In the genomic region with DNA sequence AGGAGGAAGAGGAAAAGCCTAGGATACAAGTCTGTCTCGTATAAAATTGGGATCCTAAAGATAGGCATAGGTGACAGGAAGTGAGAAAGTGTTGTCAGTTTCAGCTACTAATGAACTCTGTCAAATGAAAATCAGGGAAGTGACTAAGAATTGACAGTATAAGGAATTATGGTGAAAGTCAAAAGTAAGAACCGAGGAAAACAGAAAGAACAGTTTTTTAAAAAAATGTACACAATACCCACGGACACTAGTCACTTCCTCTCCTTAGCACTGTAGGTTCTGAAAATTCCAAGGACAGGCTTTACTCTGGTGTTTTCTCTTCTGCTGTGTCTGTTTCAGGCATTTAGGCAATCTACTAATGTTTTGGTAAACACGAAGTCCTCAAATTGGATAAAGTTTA, we compare ENCODE assay signal across 14 cellular contexts. TPM values are rescaled to one million over a fixed set of nuclear protein-coding genes. Genes with fewer than 3 reads are reported as not detected.
DNase-seq lines count a peak whose midpoint lies in the region; ATAC-seq, FAIRE-seq and TF ChIP-seq lines count a peak whose summit lies in the region.
"Had no signal": no experiment of that assay in that cellular context is flagged by ENCODE, and none has a peak within 500 bp of the region (broad histone marks: within the 10 kb centered on the region; RNA-seq: fewer than 3 reads in every experiment).

No MANE protein-coding gene starts in this region.

- WGBS in spleen, 5 donors, result 31 to 47% (median 34%) methylated on average over 4 of the region's 4 CpGs
- WGBS in esophagus squamous epithelium, 2 donors, result 60 to 66% methylated on average over 4 of the region's 4 CpGs

- intact Hi-C loops in endothelial cell of umbilical vein (cut with micrococcal nuclease), result loop anchor here (2.0 kb wide), 2 partner anchors 41 to 611 kb away; no protein-coding TSS in a partner anchor
- intact Hi-C loops in spleen (cut with DNase I; ENCODE audit: low total_unique reads), result no loop called here
- intact Hi-C loops in esophagus squamous epithelium (cut with DNase I), result loop anchor here (10.0 kb wide), 2 partner anchors 111 to 241 kb away; no protein-coding TSS in a partner anchor

- H3K4me1 ChIP-seq in RWPE2 (ENCODE audit: insufficient read depth, poor library complexity, severe bottlenecking) (peaks cover 21% of the 10 kb centered on the region), endothelial cell of umbilical vein (ENCODE audit: control insufficient read depth, extremely low read depth, insufficient read depth, low read length) (peaks cover 20% of the 10 kb centered on the region), spleen (peaks cover 0 to 11% (median 7%) of the 10 kb centered on the region in 6 donors), esophagus squamous epithelium (no peaks in the 10 kb centered on the region)
- H3K4me1 ChIP-seq: parathyroid adenoma, tibial artery had no signal

- H3K4me2 ChIP-seq in endothelial cell of umbilical vein (ENCODE audit: insufficient read depth, low read length), result peak overlapping the region; percentile 90

- H3K9me1 ChIP-seq in endothelial cell of umbilical vein (replicated peaks; ENCODE audit: control insufficient read depth, extremely low read depth, insufficient read depth, low read length), result no peaks in the 10 kb centered on the region

- TF ChIP-seq POLR2A in endothelial cell of umbilical vein (IDR thresholded peaks at IDR 0.05; ENCODE audit: low read depth, low read length) (no peak), spleen (IDR thresholded peaks at IDR 0.05) (no peak), esophagus squamous epithelium (IDR thresholded peaks at IDR 0.05) (no peak)

- peak overlapping the region; percentile 21 for H2AFZ ChIP-seq in endothelial cell of umbilical vein (ENCODE audit: low read depth, low read length)
- H2AFZ ChIP-seq: parathyroid adenoma had no signal

- H4K20me1 ChIP-seq in endothelial cell of umbilical vein (replicated peaks; ENCODE audit: control insufficient read depth, extremely low read depth, insufficient read depth, low read length), result no peaks in the 10 kb centered on the region

- peak overlapping the region; percentile 68 for H3K27ac Mint-ChIP-seq in activated T-cell treated with anti-CD3 and anti-CD28 coated beads, Interleukin-2, amount 50 U/mL, for 24 hours

- H3K9ac ChIP-seq in endothelial cell of umbilical vein (replicated peaks; ENCODE audit: extremely low read depth, insufficient read depth, low read length), result peak overlapping the region; percentile 65
- H3K9ac ChIP-seq: parathyroid adenoma had no signal

- H3K27ac ChIP-seq in RWPE2 (ENCODE audit: poor library complexity, severe bottlenecking), result peak overlapping the region; percentile 56
- peak overlapping the region; percentile 76 for H3K27ac ChIP-seq in endothelial cell of umbilical vein (ENCODE audit: insufficient read depth, low read depth, low read length)
- H3K27ac ChIP-seq in spleen, result peak overlapping the region in 5 of 8 donors; percentile 1 to 46 (median 29)
- peak overlapping the region in 1 of 4 donors; percentile 35 for H3K27ac ChIP-seq in esophagus squamous epithelium
- H3K27ac ChIP-seq: parathyroid adenoma, tibial artery had no signal

- ATAC-seq in activated T-cell treated with anti-CD3 and anti-CD28 coated beads, Interleukin-2, amount 50 U/mL, for 4 hours, result no peak
- peak; percentile 58 for ATAC-seq in RWPE2 (ENCODE audit: low read depth)
- ATAC-seq: left cardiac atrium had no signal

- no peak overlapping the region for H3K4me3 ChIP-seq in RWPE2 (ENCODE audit: severe bottlenecking)
- peak overlapping the region in 2 of 3 experiments; percentile 18 to 43 for H3K4me3 ChIP-seq in endothelial cell of umbilical vein (replicated peaks in 1 of 3; ENCODE audit: insufficient read depth in 1 of 3, low read depth in 1 of 3, low read length in 3 of 3)
- no peak overlapping the region for H3K4me3 ChIP-seq in spleen
- H3K4me3 ChIP-seq in esophagus squamous epithelium, result no peak overlapping the region
- H3K4me3 ChIP-seq: tibial artery had no signal

- H3K36me3 Mint-ChIP-seq in activated T-cell treated with anti-CD3 and anti-CD28 coated beads, Interleukin-2, amount 50 U/mL, for 24 hours (ENCODE audit: low read depth), result peaks cover 71% of the 10 kb centered on the region
- H3K36me3 Mint-ChIP-seq in activated T-cell treated with anti-CD3 and anti-CD28 coated beads, Interleukin-2, amount 50 U/mL, for 4 hours (ENCODE audit: insufficient read depth), result peaks cover 32% of the 10 kb centered on the region

- H3K4me1 Mint-ChIP-seq in activated T-cell treated with anti-CD3 and anti-CD28 coated beads, Interleukin-2, amount 50 U/mL, for 24 hours (ENCODE audit: low read depth), result peaks cover 9% of the 10 kb centered on the region
- H3K4me1 Mint-ChIP-seq in activated T-cell treated with anti-CD3 and anti-CD28 coated beads, Interleukin-2, amount 50 U/mL, for 4 hours (ENCODE audit: low read depth), result no peaks in the 10 kb centered on the region

- peak; percentile 65 for FAIRE-seq in endothelial cell of umbilical vein (lab: Jason Lieb, UNC)

- H3K79me2 ChIP-seq in endothelial cell of umbilical vein (ENCODE audit: control insufficient read depth, insufficient read depth, low read length), result peaks cover 5% of the 10 kb centered on the region
- H3K79me2 ChIP-seq: parathyroid adenoma had no signal

- CTCF ChIA-PET in endothelial cell of umbilical vein (lab: Charles Lee), result interaction anchor here (0.6 to 1.8 kb wide), 14 partner anchors 10 to 778 kb away, joined by 3 to 12 read pairs (median 4); no protein-coding TSS in a partner anchor

- no peaks in the 10 kb centered on the region for H3K9me3 ChIP-seq in RWPE2 (ENCODE audit: severe bottlenecking)
- no peaks in the 10 kb centered on the region for H3K9me3 ChIP-seq in endothelial cell of umbilical vein (replicated peaks; ENCODE audit: control insufficient read depth, insufficient read depth, low read length)
- H3K9me3 ChIP-seq in spleen, result no peaks in the 10 kb centered on the region
- no peaks in the 10 kb centered on the region for H3K9me3 ChIP-seq in esophagus squamous epithelium
- H3K9me3 ChIP-seq: tibial artery had no signal

- H3K36me3 ChIP-seq in RWPE2 (ENCODE audit: low read depth) (peaks cover 65% of the 10 kb centered on the region), endothelial cell of umbilical vein (ENCODE audit: control insufficient read depth in 2 of 2, extremely low read depth in 1 of 2, insufficient read depth in 2 of 2, low read length in 2 of 2) (peaks cover 0 to 3% of the 10 kb centered on the region in 2 experiments), spleen (peaks cover 0 to 71% (median 11%) of the 10 kb centered on the region in 6 donors), esophagus squamous epithelium (peaks cover 0 to 34% (median 0%) of the 10 kb centered on the region in 3 donors)

- dilution Hi-C loops in endothelial cell of umbilical vein (cut with MboI; ENCODE audit: extremely low pct_ligation_motif_present, low sequenced_read_pairs), result no loop called here

- no peak for DNase-seq in activated T-cell treated with anti-CD3 and anti-CD28 coated beads, Interleukin-2, amount 50 U/mL, for 24 hours
- DNase-seq in activated T-cell treated with anti-CD3 and anti-CD28 coated beads, Interleukin-2, amount 50 U/mL, for 4 hours, result no peak
- DNase-seq in RWPE2 (ENCODE audit: low spot score), result no peak
- DNase-seq in endothelial cell of umbilical vein (ENCODE audit: low read depth, low spot score), result peak; percentile 77
- no peak for DNase-seq in spleen
- DNase-seq in NCI-H524 treated with DMSO at 0.1 percent for 48 hours (lab: John Stamatoyannopoulos, UW), result no peak
- no peak for DNase-seq in globus pallidus (ENCODE audit: low spot score)
- no peak for DNase-seq in esophagus squamous epithelium (lab: John Stamatoyannopoulos, UW)
- DNase-seq: AML-193, amniotic stem cell, left cardiac atrium, RPMI8226, tibial artery had no signal

- no peak for TF ChIP-seq CTCF in RWPE2 (IDR thresholded peaks at IDR 0.05; ENCODE audit: poor library complexity, severe bottlenecking)
- TF ChIP-seq CTCF in endothelial cell of umbilical vein (IDR thresholded peaks at IDR 0.05; ENCODE audit: extremely low read depth in 1 of 2, insufficient read depth in 1 of 2, low read depth in 1 of 2, low read length in 2 of 2), result no peak
- TF ChIP-seq CTCF in spleen (IDR thresholded peaks at IDR 0.05 in 8 of 11, conservative IDR thresholded peaks at IDR 0.05 in 3 of 11), result no peak
- TF ChIP-seq CTCF in esophagus squamous epithelium (IDR thresholded peaks at IDR 0.05), result no peak

- no peaks in the 10 kb centered on the region for H3K27me3 Mint-ChIP-seq in activated T-cell treated with anti-CD3 and anti-CD28 coated beads, Interleukin-2, amount 50 U/mL, for 24 hours
- H3K27me3 Mint-ChIP-seq in activated T-cell treated with anti-CD3 and anti-CD28 coated beads, Interleukin-2, amount 50 U/mL, for 4 hours (ENCODE audit: low read depth), result no peaks in the 10 kb centered on the region

- H3K9me3 Mint-ChIP-seq in activated T-cell treated with anti-CD3 and anti-CD28 coated beads, Interleukin-2, amount 50 U/mL, for 24 hours, result no peaks in the 10 kb centered on the region
- H3K9me3 Mint-ChIP-seq in activated T-cell treated with anti-CD3 and anti-CD28 coated beads, Interleukin-2, amount 50 U/mL, for 4 hours, result no peaks in the 10 kb centered on the region

- POLR2A ChIA-PET in endothelial cell of umbilical vein (lab: Charles Lee), result interaction anchor here (0.7 to 0.9 kb wide), 2 partner anchors 16 to 259 kb away, joined by 6 to 8 read pairs; no protein-coding TSS in a partner anchor

- H3K4me3 Mint-ChIP-seq in activated T-cell treated with anti-CD3 and anti-CD28 coated beads, Interleukin-2, amount 50 U/mL, for 24 hours, result no peak overlapping the region
- H3K4me3 Mint-ChIP-seq in activated T-cell treated with anti-CD3 and anti-CD28 coated beads, Interleukin-2, amount 50 U/mL, for 4 hours, result no peak overlapping the region

- H3K27me3 ChIP-seq in RWPE2 (ENCODE audit: insufficient read depth, poor library complexity, severe bottlenecking), result no peaks in the 10 kb centered on the region
- no peaks in the 10 kb centered on the region for H3K27me3 ChIP-seq in endothelial cell of umbilical vein (ENCODE audit: control insufficient read depth in 2 of 2, insufficient read depth in 2 of 2, low read length in 2 of 2)
- H3K27me3 ChIP-seq in spleen (replicated peaks in 1 of 7), result no peaks in the 10 kb centered on the region
- no peaks in the 10 kb centered on the region for H3K27me3 ChIP-seq in esophagus squamous epithelium
- H3K27me3 ChIP-seq: tibial artery had no signal

- BruUV-seq in endothelial cell of umbilical vein (replicated peaks; lab: Mats Ljungman, UMichigan), result no TSS peak

RNA-seq across cellular contexts. Expression of gene ATAD1, which starts 42.3 kb away (rescaled TPM):
- total RNA-seq in activated T-cell treated with anti-CD3 and anti-CD28 coated beads, Interleukin-2, amount 50 U/mL, for 4 hours, result 10 to 100 TPM; 52.2 to 61.1 (median 52.5) TPM
- 23.6 and 25.8 TPM in 2 replicates for total RNA-seq in endothelial cell of umbilical vein
- polyA plus RNA-seq in endothelial cell of umbilical vein, result 4.6 and 5.2 TPM in 2 replicates
- polyA plus RNA-seq in endothelial cell of umbilical vein (2011; cell fraction: cytosol; rRNA removed), result 8.2 and 8.3 TPM in 2 replicates
- 13.7 and 19.0 TPM in 2 replicates for polyA plus RNA-seq in endothelial cell of umbilical vein (2011; cell fraction: nucleus; rRNA removed)
- polyA plus RNA-seq in endothelial cell of umbilical vein (2012), result 23.8 and 24.2 TPM in 2 replicates
- 9.9 and 11.8 TPM in 2 replicates for polyA minus RNA-seq in endothelial cell of umbilical vein
- polyA minus RNA-seq in endothelial cell of umbilical vein (2011; cell fraction: cytosol; rRNA and poly(A)+ RNA removed), result 45.0 TPM
- 17.0 and 21.3 TPM in 2 replicates for polyA minus RNA-seq in endothelial cell of umbilical vein (2011; cell fraction: nucleus; rRNA and poly(A)+ RNA removed)
- 10 to 100 TPM; 27.3 to 49.4 (median 33.0) TPM for total RNA-seq in spleen
- 10 to 100 TPM in 2 of 3 donors, 1 to 10 TPM in 1; 8.7 to 10.1 (median 10.1) TPM for polyA plus RNA-seq in spleen
- 10 to 100 TPM; 22.3 to 30.1 (median 26.2) TPM for total RNA-seq in esophagus squamous epithelium

Comparison
In these comparisons a context has a peak if more than half of its experiments do, and no peak if none do; other contexts are left out.
1. H3K4me3 ChIP-seq: peak in endothelial cell of umbilical vein (2 of 3); none in RWPE2 (single experiment), spleen (0 of 8) and esophagus squamous epithelium (0 of 4).